ENCODE assay signal across 38 cellular contexts in genomic region chr6:100451577-100451976, GRCh38. TPM values are rescaled to one million over a fixed set of nuclear protein-coding genes. Genes with fewer than 3 reads are reported as not detected.
"Had no signal": no experiment of that assay in that cellular context is flagged by ENCODE, and none has a peak within 500 bp of the region (broad histone marks: within the 10 kb centered on the region; RNA-seq: fewer than 3 reads in every experiment).

No MANE protein-coding gene starts in this region.

- H3K27ac ChIP-seq: KMS-11 had no signal

- DNase-seq: Karpas-422, Kasumi-1, MG63, MM.1S, MV-4-11, NCI-H1048, NCI-H1092, NCI-H1092 treated with DMSO at 0.1 percent for 48 hours, NCI-H1105, NCI-H1105 treated with DMSO at 0.1 percent for 48 hours, NCI-H1417, NCI-H1417 treated with DMSO at 0.1 percent for 48 hours, NCI-H1436, NCI-H1436 treated with DMSO at 0.1 percent for 48 hours, NCI-H146, NCI-H1694, NCI-H1694 treated with DMSO at 0.1 percent for 48 hours, NCI-H187, NCI-H187 treated with DMSO at 0.1 percent for 48 hours, NCI-H1930, NCI-H2029, NCI-H2029 treated with DMSO at 0.1 percent for 48 hours, NCI-H2081 treated with DMSO at 0.1 percent for 48 hours, NCI-H2107, NCI-H2171, NCI-H2171 treated with DMSO at 0.1 percent for 48 hours, NCI-H2227 treated with DMSO at 0.1 percent for 48 hours, NCI-H226, NCI-H345, NCI-H446, NCI-H446 treated with DMSO at 0.1 percent for 48 hours, NCI-H510A, NCI-H510A treated with DMSO at 0.1 percent for 48 hours, NCI-H524, NCI-H524 treated with DMSO at 0.1 percent for 48 hours had no signal

- H3K4me3 ChIP-seq: MG63 had no signal

- H3K9me3 ChIP-seq: MG63 had no signal

- H3K4me2 ChIP-seq: KMS-11 had no signal

- H3K9ac ChIP-seq: KMS-11 had no signal

- H3K27me3 ChIP-seq: MG63 had no signal

RNA-seq across cellular contexts. Expression of gene SIM1, which starts 13.1 kb away (rescaled TPM):
- total RNA-seq: MCF 10A, NCI-H460 had no signal
